Comparison of ENCODE assay signal across 7 cellular contexts in genomic region chr12:117370000-117370399, GRCh38. TPM values are rescaled to one million over a fixed set of nuclear protein-coding genes. Genes with fewer than 3 reads are reported as not detected.
"Had no signal": no experiment of that assay in that cellular context is flagged by ENCODE, and none has a peak within 500 bp of the region (broad histone marks: within the 10 kb centered on the region; RNA-seq: fewer than 3 reads in every experiment).

No MANE protein-coding gene starts in this region.

RNA-seq across cellular contexts. Expression of gene NOS1, which starts 8.6 kb away (rescaled TPM):
- total RNA-seq: activated naive CD8-positive, alpha-beta T cell treated with anti-CD3 and anti-CD28 coated beads for 36 hours; activated naive CD8-positive, alpha-beta T cell treated with anti-CD3 and anti-CD28 coated beads, Interleukin-2, amount 10 ng/mL, durations not matched to agents 7 days and 5 days; activated T-cell treated with anti-CD3 and anti-CD28 coated beads, Interleukin-2, amount 50 U/mL, for 72 hours; activated T-helper 1 cell treated with anti-CD3 and anti-CD28 coated beads, Interleukin-12 subunit alpha, Interleukin-12 subunit beta, Interleukin-2, Interleukin-4 antibody, amounts not matched to agents 30 ng/mL and 10 ng/mL and 1 ng/mL, durations not matched to agents 14 hours and 24 hours and 36 hours; activated T-helper 2 cell treated with anti-CD3 and anti-CD28 coated beads, Interferon-gamma antibody, Interleukin-2, Interleukin-4, amounts not matched to agents 10 μg/mL and 5 μg/mL and 100 μg/mL, durations not matched to agents 14 hours and 24 hours and 36 hours; cardiac muscle cell; chondrocyte had no signal
- polyA plus RNA-seq: cardiac muscle cell had no signal
